Comparison of ENCODE assay signal across 29 cellular contexts in the genomic region with DNA sequence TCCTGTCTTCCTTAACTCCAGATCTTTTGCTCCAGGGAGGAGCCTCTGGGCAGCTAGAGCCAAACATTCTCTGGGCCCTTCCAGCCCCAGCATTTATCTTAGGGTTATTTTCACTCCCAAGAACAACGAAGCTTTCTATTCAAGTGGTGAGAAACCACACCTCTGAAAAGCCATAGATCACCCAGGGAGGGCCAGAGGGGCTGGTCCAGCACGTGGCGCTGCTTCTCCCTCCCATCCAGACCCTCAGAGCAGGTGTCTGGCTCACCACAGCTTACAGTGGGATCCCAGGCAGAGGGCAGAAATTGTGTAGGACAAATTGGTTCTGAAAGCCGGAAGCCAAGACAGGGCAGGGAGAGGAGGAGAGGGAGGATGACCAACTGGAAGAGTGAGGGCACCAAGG.
"Had no signal": no experiment of that assay in that cellular context is flagged by ENCODE, and none has a peak within 500 bp of the region (broad histone marks: within the 10 kb centered on the region; RNA-seq: fewer than 3 reads in every experiment).

No MANE protein-coding gene starts in this region.

- H3K27ac ChIP-seq: ascending aorta, epithelial cell of prostate, esophagus squamous epithelium, gastroesophageal sphincter, heart right ventricle had no signal

- H3K4me3 Mint-ChIP-seq: activated CD4-positive, alpha-beta memory T cell treated with anti-CD3 and anti-CD28 coated beads for 36 hours; activated CD4-positive, alpha-beta T cell treated with anti-CD3 and anti-CD28 coated beads for 36 hours; activated CD4-positive, alpha-beta T cell treated with anti-CD3 and anti-CD28 coated beads, Interleukin-2, amount 10 ng/mL, durations not matched to agents 24 days and 14 days; activated CD8-positive, alpha-beta memory T cell treated with anti-CD3 and anti-CD28 coated beads, Interleukin-2, amount 10 ng/mL, durations not matched to agents 7 days and 5 days; activated CD8-positive, alpha-beta T cell treated with anti-CD3 and anti-CD28 coated beads, Interleukin-2, amount 10 ng/mL, durations not matched to agents 7 days and 5 days; activated naive CD4-positive, alpha-beta T cell treated with anti-CD3 and anti-CD28 coated beads, Interleukin-2, amount 10 ng/mL, durations not matched to agents 7 days and 5 days; activated naive CD8-positive, alpha-beta T cell treated with anti-CD3 and anti-CD28 coated beads, Interleukin-2, amount 10 ng/mL, durations not matched to agents 7 days and 5 days; activated T-cell treated with anti-CD3 and anti-CD28 coated beads, Interleukin-2, amount 50 U/mL, for 24 hours; activated T-cell treated with anti-CD3 and anti-CD28 coated beads, Interleukin-2, amount 50 U/mL, for 72 hours; brain; central memory CD8-positive, alpha-beta T cell; effector memory CD8-positive, alpha-beta T cell had no signal

- DNase-seq: activated CD4-positive, alpha-beta memory T cell treated with anti-CD3 and anti-CD28 coated beads for 36 hours; activated CD4-positive, alpha-beta T cell treated with anti-CD3 and anti-CD28 coated beads for 36 hours; activated CD4-positive, alpha-beta T cell treated with anti-CD3 and anti-CD28 coated beads, Interleukin-2, amount 10 ng/mL, durations not matched to agents 24 days and 14 days; activated CD4-positive, CD25-positive, alpha-beta regulatory T cell; activated CD4-positive, CD25-positive, alpha-beta regulatory T cell treated with anti-CD3 and anti-CD28 coated beads, Interleukin-2, amount 50 U/mL, for 72 hours; activated CD8-positive, alpha-beta memory T cell treated with anti-CD3 and anti-CD28 coated beads, Interleukin-2, amount 10 ng/mL, durations not matched to agents 7 days and 5 days; activated CD8-positive, alpha-beta memory T cell treated with anti-CD3 and anti-CD28 coated beads, Interleukin-2, amount 50 U/mL, for 4 hours; activated CD8-positive, alpha-beta T cell treated with anti-CD3 and anti-CD28 coated beads, Interleukin-2, amount 10 ng/mL, durations not matched to agents 7 days and 5 days; activated gamma-delta T cell; activated naive CD4-positive, alpha-beta T cell; activated naive CD4-positive, alpha-beta T cell treated with anti-CD3 and anti-CD28 coated beads, Interleukin-2, amount 10 ng/mL, durations not matched to agents 7 days and 5 days; activated naive CD8-positive, alpha-beta T cell treated with anti-CD3 and anti-CD28 coated beads, Interleukin-2, amount 10 ng/mL, durations not matched to agents 7 days and 5 days; activated T-cell treated with anti-CD3 and anti-CD28 coated beads for 4 hours; activated T-cell treated with anti-CD3 and anti-CD28 coated beads, Interleukin-2, amount 50 U/mL, for 24 hours; activated T-cell treated with anti-CD3 and anti-CD28 coated beads, Interleukin-2, amount 50 U/mL, for 72 hours; cortex of kidney; dermis blood vessel endothelial cell; effector CD4-positive, alpha-beta T cell; effector memory CD8-positive, alpha-beta T cell; esophagus squamous epithelium; foreskin melanocyte; heart right ventricle; T-helper 2 cell had no signal

- H3K27me3 ChIP-seq: ascending aorta, esophagus squamous epithelium, gastroesophageal sphincter, heart right ventricle had no signal

- H3K27me3 Mint-ChIP-seq: activated CD8-positive, alpha-beta memory T cell treated with anti-CD3 and anti-CD28 coated beads, Interleukin-2, amount 10 ng/mL, durations not matched to agents 7 days and 5 days; brain had no signal

- H3K9me3 Mint-ChIP-seq: activated CD4-positive, alpha-beta memory T cell treated with anti-CD3 and anti-CD28 coated beads for 36 hours; activated CD4-positive, alpha-beta T cell treated with anti-CD3 and anti-CD28 coated beads, Interleukin-2, amount 10 ng/mL, durations not matched to agents 24 days and 14 days; activated naive CD4-positive, alpha-beta T cell treated with anti-CD3 and anti-CD28 coated beads, Interleukin-2, amount 10 ng/mL, durations not matched to agents 7 days and 5 days; activated T-cell treated with anti-CD3 and anti-CD28 coated beads, Interleukin-2, amount 50 U/mL, for 24 hours; effector memory CD8-positive, alpha-beta T cell had no signal

- H3K4me1 ChIP-seq: ascending aorta, esophagus squamous epithelium, heart right ventricle had no signal

- H3K27ac Mint-ChIP-seq: activated CD4-positive, alpha-beta memory T cell treated with anti-CD3 and anti-CD28 coated beads for 36 hours; activated CD4-positive, alpha-beta T cell treated with anti-CD3 and anti-CD28 coated beads for 36 hours; activated CD4-positive, alpha-beta T cell treated with anti-CD3 and anti-CD28 coated beads, Interleukin-2, amount 10 ng/mL, durations not matched to agents 24 days and 14 days; activated CD8-positive, alpha-beta memory T cell treated with anti-CD3 and anti-CD28 coated beads, Interleukin-2, amount 10 ng/mL, durations not matched to agents 7 days and 5 days; activated CD8-positive, alpha-beta T cell treated with anti-CD3 and anti-CD28 coated beads, Interleukin-2, amount 10 ng/mL, durations not matched to agents 7 days and 5 days; activated naive CD4-positive, alpha-beta T cell treated with anti-CD3 and anti-CD28 coated beads, Interleukin-2, amount 10 ng/mL, durations not matched to agents 7 days and 5 days; activated naive CD8-positive, alpha-beta T cell treated with anti-CD3 and anti-CD28 coated beads, Interleukin-2, amount 10 ng/mL, durations not matched to agents 7 days and 5 days; activated T-cell treated with anti-CD3 and anti-CD28 coated beads, Interleukin-2, amount 50 U/mL, for 24 hours; activated T-cell treated with anti-CD3 and anti-CD28 coated beads, Interleukin-2, amount 50 U/mL, for 72 hours; brain had no signal

- H3K4me1 Mint-ChIP-seq: activated CD4-positive, alpha-beta T cell treated with anti-CD3 and anti-CD28 coated beads for 36 hours; activated CD4-positive, alpha-beta T cell treated with anti-CD3 and anti-CD28 coated beads, Interleukin-2, amount 10 ng/mL, durations not matched to agents 24 days and 14 days; activated CD8-positive, alpha-beta memory T cell treated with anti-CD3 and anti-CD28 coated beads, Interleukin-2, amount 10 ng/mL, durations not matched to agents 7 days and 5 days; activated naive CD4-positive, alpha-beta T cell treated with anti-CD3 and anti-CD28 coated beads, Interleukin-2, amount 10 ng/mL, durations not matched to agents 7 days and 5 days; activated naive CD8-positive, alpha-beta T cell treated with anti-CD3 and anti-CD28 coated beads, Interleukin-2, amount 10 ng/mL, durations not matched to agents 7 days and 5 days; brain; central memory CD8-positive, alpha-beta T cell had no signal

- H3K9me3 ChIP-seq: ascending aorta, esophagus squamous epithelium, gastroesophageal sphincter, heart right ventricle had no signal

- H3K36me3 ChIP-seq: ascending aorta, esophagus squamous epithelium, gastroesophageal sphincter, heart right ventricle had no signal

- H3K4me3 ChIP-seq: ascending aorta, esophagus squamous epithelium, gastroesophageal sphincter, heart right ventricle had no signal

- H3K36me3 Mint-ChIP-seq: activated CD4-positive, alpha-beta memory T cell treated with anti-CD3 and anti-CD28 coated beads for 36 hours; activated CD8-positive, alpha-beta memory T cell treated with anti-CD3 and anti-CD28 coated beads, Interleukin-2, amount 10 ng/mL, durations not matched to agents 7 days and 5 days; activated naive CD4-positive, alpha-beta T cell treated with anti-CD3 and anti-CD28 coated beads, Interleukin-2, amount 10 ng/mL, durations not matched to agents 7 days and 5 days; activated naive CD4-positive, alpha-beta T cell treated with anti-CD3 and anti-CD28 coated beads, Interleukin-2, amount 50 U/mL, for 72 hours; activated naive CD8-positive, alpha-beta T cell treated with anti-CD3 and anti-CD28 coated beads, Interleukin-2, amount 10 ng/mL, durations not matched to agents 7 days and 5 days; brain had no signal

- ATAC-seq: activated CD4-positive, alpha-beta T cell treated with anti-CD3 and anti-CD28 coated beads for 36 hours; activated CD8-positive, alpha-beta memory T cell treated with anti-CD3 and anti-CD28 coated beads, Interleukin-2, amount 10 ng/mL, durations not matched to agents 7 days and 5 days; activated CD8-positive, alpha-beta T cell treated with anti-CD3 and anti-CD28 coated beads, Interleukin-2, amount 10 ng/mL, durations not matched to agents 7 days and 5 days; activated naive CD4-positive, alpha-beta T cell treated with anti-CD3 and anti-CD28 coated beads, Interleukin-2, amount 50 U/mL, for 72 hours; activated T-cell treated with anti-CD3 and anti-CD28 coated beads, Interleukin-2, amount 50 U/mL, for 72 hours; effector memory CD8-positive, alpha-beta T cell; gastroesophageal sphincter; heart right ventricle had no signal
